Comparison of ENCODE assay signal across 37 cellular contexts in the genomic region with DNA sequence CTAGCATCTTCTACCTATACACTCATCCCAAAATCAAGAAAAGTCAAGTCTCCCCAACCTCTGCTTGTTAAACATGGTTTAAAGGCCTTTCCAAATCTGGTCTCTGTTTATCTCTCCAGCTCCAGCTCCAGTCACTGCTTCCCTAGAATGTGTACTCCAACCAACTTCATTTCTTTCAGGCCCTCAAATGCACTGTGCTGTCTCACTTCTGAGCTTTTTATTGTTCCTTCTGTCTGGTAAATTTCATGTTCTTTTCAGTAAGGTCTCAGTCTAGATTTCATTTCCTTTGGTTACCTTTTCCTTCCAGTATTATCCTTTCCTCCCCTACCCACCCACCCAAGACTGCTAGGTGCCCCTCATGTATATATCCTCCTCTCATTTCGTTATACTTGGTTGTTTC. TPM values are rescaled to one million over a fixed set of nuclear protein-coding genes. Genes with fewer than 3 reads are reported as not detected.
"Had no signal": no experiment of that assay in that cellular context is flagged by ENCODE, and none has a peak within 500 bp of the region (broad histone marks: within the 10 kb centered on the region; RNA-seq: fewer than 3 reads in every experiment).

No MANE protein-coding gene starts in this region.

- ATAC-seq: activated CD8-positive, alpha-beta T cell treated with anti-CD3 and anti-CD28 coated beads for 36 hours; activated naive CD4-positive, alpha-beta T cell treated with anti-CD3 and anti-CD28 coated beads, Interleukin-2, amount 50 U/mL, for 72 hours; activated T-cell treated with anti-CD3 and anti-CD28 coated beads, Interleukin-2, amount 50 U/mL, for 4 hours; activated T-cell treated with anti-CD3 and anti-CD28 coated beads, Interleukin-2, amount 50 U/mL, for 72 hours; activated T-helper 17 cell treated with anti-CD3 and anti-CD28 coated beads, Interleukin-2, amount 50 U/mL, for 72 hours had no signal

- H3K9me3 ChIP-seq: adrenal gland had no signal

- H3K4me3 ChIP-seq: adrenal gland, cardiac muscle cell had no signal

- H3K27ac ChIP-seq: adrenal gland, cardiac muscle cell, VCaP had no signal

- H3K4me3 Mint-ChIP-seq: activated B cell treated with CpG ODN at 0.5 μM for 24 hours; activated CD4-positive, alpha-beta memory T cell treated with anti-CD3 and anti-CD28 coated beads for 36 hours; activated CD4-positive, alpha-beta T cell treated with anti-CD3 and anti-CD28 coated beads, Interleukin-2, amount 10 ng/mL, durations not matched to agents 24 days and 14 days; activated CD8-positive, alpha-beta T cell treated with anti-CD3 and anti-CD28 coated beads for 36 hours; activated naive CD4-positive, alpha-beta T cell treated with anti-CD3 and anti-CD28 coated beads for 36 hours; activated naive CD8-positive, alpha-beta T cell treated with anti-CD3 and anti-CD28 coated beads for 36 hours; activated T-cell treated with anti-CD3 and anti-CD28 coated beads, Interleukin-2, amount 50 U/mL, for 4 hours; activated T-cell treated with anti-CD3 and anti-CD28 coated beads, Interleukin-2, amount 50 U/mL, for 72 hours; activated T-helper 1 cell treated with anti-CD3 and anti-CD28 coated beads, Interleukin-12 subunit alpha, Interleukin-12 subunit beta, Interleukin-2, Interleukin-4 antibody, amounts not matched to agents 30 ng/mL and 10 ng/mL and 1 ng/mL, durations not matched to agents 14 hours and 24 hours and 36 hours; activated T-helper 17 cell treated with anti-CD3 and anti-CD28 coated beads, Interleukin-2, amount 50 U/mL, for 72 hours; brain; central memory CD8-positive, alpha-beta T cell; T-helper 1 cell treated with Interleukin-12 subunit alpha and Interleukin-12 subunit beta and Interleukin-4 antibody, amounts not matched to agents 30 μg/mL and 1 μg/mL, for 36 hours; T-helper 2 cell treated with Interferon-gamma antibody and Interleukin-4, amounts not matched to agents 5 μg/mL and 100 μg/mL, for 36 hours had no signal

- H3K36me3 ChIP-seq: adrenal gland, cardiac muscle cell had no signal

- H3K36me3 Mint-ChIP-seq: activated CD4-positive, alpha-beta memory T cell treated with anti-CD3 and anti-CD28 coated beads for 36 hours; activated naive CD8-positive, alpha-beta T cell treated with anti-CD3 and anti-CD28 coated beads for 36 hours; brain had no signal

- H3K9me3 Mint-ChIP-seq: activated B cell treated with CpG ODN at 0.5 μM for 24 hours; activated CD4-positive, alpha-beta memory T cell treated with anti-CD3 and anti-CD28 coated beads for 36 hours; activated CD4-positive, alpha-beta T cell treated with anti-CD3 and anti-CD28 coated beads, Interleukin-2, amount 10 ng/mL, durations not matched to agents 24 days and 14 days; activated CD8-positive, alpha-beta T cell treated with anti-CD3 and anti-CD28 coated beads for 36 hours; activated naive CD4-positive, alpha-beta T cell treated with anti-CD3 and anti-CD28 coated beads, Interleukin-2, amount 50 U/mL, for 72 hours; activated naive CD8-positive, alpha-beta T cell treated with anti-CD3 and anti-CD28 coated beads for 36 hours; activated T-cell treated with anti-CD3 and anti-CD28 coated beads, Interleukin-2, amount 50 U/mL, for 4 hours; activated T-helper 1 cell treated with anti-CD3 and anti-CD28 coated beads, Interleukin-12 subunit alpha, Interleukin-12 subunit beta, Interleukin-2, Interleukin-4 antibody, amounts not matched to agents 30 ng/mL and 10 ng/mL and 1 ng/mL, durations not matched to agents 14 hours and 24 hours and 36 hours; activated T-helper 17 cell treated with anti-CD3 and anti-CD28 coated beads, Interleukin-2, amount 50 U/mL, for 72 hours; T-helper 1 cell treated with Interleukin-12 subunit alpha and Interleukin-12 subunit beta and Interleukin-4 antibody, amounts not matched to agents 30 μg/mL and 1 μg/mL, for 36 hours; T-helper 2 cell treated with Interferon-gamma antibody and Interleukin-4, amounts not matched to agents 5 μg/mL and 100 μg/mL, for 36 hours had no signal

- H3K27ac Mint-ChIP-seq: activated B cell treated with CpG ODN at 0.5 μM for 24 hours; activated CD4-positive, alpha-beta memory T cell treated with anti-CD3 and anti-CD28 coated beads for 36 hours; activated CD4-positive, alpha-beta T cell treated with anti-CD3 and anti-CD28 coated beads, Interleukin-2, amount 10 ng/mL, durations not matched to agents 24 days and 14 days; activated CD8-positive, alpha-beta T cell treated with anti-CD3 and anti-CD28 coated beads for 36 hours; activated naive CD4-positive, alpha-beta T cell treated with anti-CD3 and anti-CD28 coated beads for 36 hours; activated naive CD4-positive, alpha-beta T cell treated with anti-CD3 and anti-CD28 coated beads, Interleukin-2, amount 50 U/mL, for 72 hours; activated naive CD8-positive, alpha-beta T cell treated with anti-CD3 and anti-CD28 coated beads for 36 hours; activated T-cell treated with anti-CD3 and anti-CD28 coated beads, Interleukin-2, amount 50 U/mL, for 72 hours; activated T-helper 1 cell treated with anti-CD3 and anti-CD28 coated beads, Interleukin-12 subunit alpha, Interleukin-12 subunit beta, Interleukin-2, Interleukin-4 antibody, amounts not matched to agents 30 ng/mL and 10 ng/mL and 1 ng/mL, durations not matched to agents 14 hours and 24 hours and 36 hours; activated T-helper 17 cell treated with anti-CD3 and anti-CD28 coated beads, Interleukin-2, amount 50 U/mL, for 72 hours; brain; T-helper 1 cell treated with Interleukin-12 subunit alpha and Interleukin-12 subunit beta and Interleukin-4 antibody, amounts not matched to agents 30 μg/mL and 1 μg/mL, for 36 hours; T-helper 2 cell treated with Interferon-gamma antibody and Interleukin-4, amounts not matched to agents 5 μg/mL and 100 μg/mL, for 36 hours had no signal

- H3K4me1 Mint-ChIP-seq: activated T-helper 17 cell treated with anti-CD3 and anti-CD28 coated beads, Interleukin-2, amount 50 U/mL, for 72 hours; central memory CD8-positive, alpha-beta T cell had no signal

- DNase-seq: activated B cell treated with CpG ODN at 0.5 μM for 24 hours; activated CD4-positive, alpha-beta memory T cell treated with anti-CD3 and anti-CD28 coated beads for 36 hours; activated CD4-positive, alpha-beta T cell treated with anti-CD3 and anti-CD28 coated beads for 4 hours; activated CD4-positive, alpha-beta T cell treated with anti-CD3 and anti-CD28 coated beads, Interleukin-2, amount 10 ng/mL, durations not matched to agents 24 days and 14 days; activated CD4-positive, alpha-beta T cell treated with anti-CD3 and anti-CD28 coated beads, Interleukin-2, amount 50 U/mL, for 1 hour; activated CD4-positive, alpha-beta T cell treated with anti-CD3 and anti-CD28 coated beads, Interleukin-2, amount 50 U/mL, for 4 hours; activated CD4-positive, CD25-positive, alpha-beta regulatory T cell treated with anti-CD3 and anti-CD28 coated beads, Interleukin-2, amount 50 U/mL, for 72 hours; activated CD8-positive, alpha-beta memory T cell treated with anti-CD3 and anti-CD28 coated beads, Interleukin-2, amount 50 U/mL, for 4 hours; activated CD8-positive, alpha-beta T cell treated with anti-CD3 and anti-CD28 coated beads for 36 hours; activated effector memory CD4-positive, alpha-beta T cell treated with anti-CD3 and anti-CD28 coated beads, Interleukin-2, amount 50 U/mL, for 16 hours; activated gamma-delta T cell treated with Interleukin-2 at 50 U/mL for 16 hours; activated naive CD4-positive, alpha-beta T cell; activated naive CD4-positive, alpha-beta T cell treated with anti-CD3 and anti-CD28 coated beads for 36 hours; activated naive CD4-positive, alpha-beta T cell treated with anti-CD3 and anti-CD28 coated beads, Interleukin-2, amount 50 U/mL, for 16 hours; activated naive CD8-positive, alpha-beta T cell treated with anti-CD3 and anti-CD28 coated beads for 36 hours; activated T-cell treated with anti-CD3 and anti-CD28 coated beads for 4 hours; activated T-cell treated with anti-CD3 and anti-CD28 coated beads, Interleukin-2, amount 50 U/mL, for 1 hour; activated T-cell treated with anti-CD3 and anti-CD28 coated beads, Interleukin-2, amount 50 U/mL, for 4 hours; activated T-cell treated with anti-CD3 and anti-CD28 coated beads, Interleukin-2, amount 50 U/mL, for 72 hours; adrenal gland; amniotic stem cell; aorta; caudate nucleus; cerebellar nuclear complex; T-helper 1 cell; T-helper 2 cell; T-helper 9 cell had no signal

RNA-seq across cellular contexts. Expression of gene COL24A1, which starts 3.7 kb away (rescaled TPM):
- total RNA-seq: activated B cell treated with CpG ODN at 0.5 μM for 24 hours; activated CD4-positive, alpha-beta memory T cell treated with anti-CD3 and anti-CD28 coated beads for 36 hours; activated CD4-positive, alpha-beta T cell treated with anti-CD3 and anti-CD28 coated beads, Interleukin-2, amount 10 ng/mL, durations not matched to agents 24 days and 14 days; activated CD8-positive, alpha-beta memory T cell treated with anti-CD3 and anti-CD28 coated beads for 36 hours; activated CD8-positive, alpha-beta T cell treated with anti-CD3 and anti-CD28 coated beads for 36 hours; activated naive CD4-positive, alpha-beta T cell treated with anti-CD3 and anti-CD28 coated beads for 36 hours; activated naive CD4-positive, alpha-beta T cell treated with anti-CD3 and anti-CD28 coated beads, Interleukin-2, amount 50 U/mL, for 72 hours; activated naive CD8-positive, alpha-beta T cell treated with anti-CD3 and anti-CD28 coated beads for 36 hours; activated T-cell treated with anti-CD3 and anti-CD28 coated beads, Interleukin-2, amount 50 U/mL, for 4 hours; activated T-helper 1 cell treated with anti-CD3 and anti-CD28 coated beads, Interleukin-12 subunit alpha, Interleukin-12 subunit beta, Interleukin-2, Interleukin-4 antibody, amounts not matched to agents 30 ng/mL and 10 ng/mL and 1 ng/mL, durations not matched to agents 14 hours and 24 hours and 36 hours; activated T-helper 17 cell treated with anti-CD3 and anti-CD28 coated beads, Interleukin-2, amount 50 U/mL, for 72 hours had no signal
